In the genomic region with DNA sequence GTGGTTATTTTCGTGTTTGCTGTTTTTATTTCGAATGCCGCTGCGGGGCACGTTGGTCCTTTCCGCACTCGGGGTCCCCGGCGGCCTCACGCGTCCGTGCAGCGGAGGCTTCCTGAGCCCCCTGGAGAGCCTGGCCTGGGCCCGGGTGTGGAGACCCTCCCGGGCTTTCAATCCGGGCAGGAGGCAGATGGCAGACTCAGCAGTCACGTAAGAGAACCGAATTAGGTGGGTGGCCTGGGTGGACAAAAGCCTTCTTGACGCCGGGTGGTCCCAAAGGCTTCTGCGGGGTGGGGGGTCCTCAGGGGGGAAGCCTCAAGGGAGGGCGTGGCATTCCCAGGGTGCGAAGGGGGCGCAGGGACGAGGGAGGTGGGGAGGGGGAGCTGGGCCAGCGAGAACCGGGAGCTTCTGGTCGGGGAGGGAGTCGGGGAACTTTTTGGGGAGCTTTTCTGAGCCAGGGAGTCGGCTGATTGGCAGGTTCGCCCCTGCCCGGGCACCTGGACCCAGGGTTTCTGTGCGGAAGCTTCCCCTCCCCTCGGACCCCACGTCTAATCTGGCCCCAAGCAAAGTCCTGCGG, we compare ENCODE assay signal across 6 cellular contexts.
DNase-seq lines count a peak whose midpoint lies in the region; ATAC-seq lines count a peak whose summit lies in the region.

No MANE protein-coding gene starts in this region.

- peak overlapping the region; percentile 84 for H3K27ac Mint-ChIP-seq in stimulated activated naive B cell treated with anti-CD40 and anti-IgM and Interleukin-4, amounts not matched to agents 10 μg/mL and 1 μg/mL and 100 μg/mL, for 72 hours

- H3K4me1 Mint-ChIP-seq in stimulated activated naive B cell treated with anti-CD40 and anti-IgM and Interleukin-4, amounts not matched to agents 10 μg/mL and 1 μg/mL and 100 μg/mL, for 72 hours: peaks cover 14 to 27% of the 10 kb centered on the region in 2 donors

- H3K27ac ChIP-seq in epithelial cell of prostate: peak overlapping the region; percentile 79

- H3K27me3 Mint-ChIP-seq in stimulated activated naive B cell treated with anti-CD40 and anti-IgM and Interleukin-4, amounts not matched to agents 10 μg/mL and 1 μg/mL and 100 μg/mL, for 72 hours: peaks cover 48 to 62% of the 10 kb centered on the region in 2 donors

- peak; percentile 85 for DNase-seq in DMS 273 (lab: John Stamatoyannopoulos, UW; ENCODE audit: unreplicated experiment)
- no peak for DNase-seq in DMS 273 treated with DMSO at 0.1 percent for 48 hours (lab: John Stamatoyannopoulos, UW)
- DNase-seq in epithelial cell of prostate (ENCODE audit: low read depth, low spot score): no peak
- no peak for DNase-seq in stimulated activated naive B cell treated with anti-CD40 and anti-IgM and Interleukin-4, amounts not matched to agents 10 μg/mL and 1 μg/mL and 100 μg/mL, for 72 hours
- DNase-seq in NCI-H1436 (lab: John Stamatoyannopoulos, UW): no peak

- no peaks in the 10 kb centered on the region for H3K36me3 Mint-ChIP-seq in stimulated activated naive B cell treated with anti-CD40 and anti-IgM and Interleukin-4, amounts not matched to agents 10 μg/mL and 1 μg/mL and 100 μg/mL, for 72 hours

- H3K4me3 Mint-ChIP-seq in stimulated activated naive B cell treated with anti-CD40 and anti-IgM and Interleukin-4, amounts not matched to agents 10 μg/mL and 1 μg/mL and 100 μg/mL, for 72 hours: peak overlapping the region; percentile 75 to 82

- no peak for ATAC-seq in stimulated activated naive B cell treated with anti-CD40 and anti-IgM and Interleukin-4, amounts not matched to agents 10 μg/mL and 1 μg/mL and 100 μg/mL, for 72 hours (replicated peaks)
- ATAC-seq in HG02588 (IDR thresholded peaks at IDR 0.05; ENCODE audit: unreplicated experiment): no peak

- H3K9me3 Mint-ChIP-seq in stimulated activated naive B cell treated with anti-CD40 and anti-IgM and Interleukin-4, amounts not matched to agents 10 μg/mL and 1 μg/mL and 100 μg/mL, for 72 hours: no peaks in the 10 kb centered on the region
